In the genomic region with DNA sequence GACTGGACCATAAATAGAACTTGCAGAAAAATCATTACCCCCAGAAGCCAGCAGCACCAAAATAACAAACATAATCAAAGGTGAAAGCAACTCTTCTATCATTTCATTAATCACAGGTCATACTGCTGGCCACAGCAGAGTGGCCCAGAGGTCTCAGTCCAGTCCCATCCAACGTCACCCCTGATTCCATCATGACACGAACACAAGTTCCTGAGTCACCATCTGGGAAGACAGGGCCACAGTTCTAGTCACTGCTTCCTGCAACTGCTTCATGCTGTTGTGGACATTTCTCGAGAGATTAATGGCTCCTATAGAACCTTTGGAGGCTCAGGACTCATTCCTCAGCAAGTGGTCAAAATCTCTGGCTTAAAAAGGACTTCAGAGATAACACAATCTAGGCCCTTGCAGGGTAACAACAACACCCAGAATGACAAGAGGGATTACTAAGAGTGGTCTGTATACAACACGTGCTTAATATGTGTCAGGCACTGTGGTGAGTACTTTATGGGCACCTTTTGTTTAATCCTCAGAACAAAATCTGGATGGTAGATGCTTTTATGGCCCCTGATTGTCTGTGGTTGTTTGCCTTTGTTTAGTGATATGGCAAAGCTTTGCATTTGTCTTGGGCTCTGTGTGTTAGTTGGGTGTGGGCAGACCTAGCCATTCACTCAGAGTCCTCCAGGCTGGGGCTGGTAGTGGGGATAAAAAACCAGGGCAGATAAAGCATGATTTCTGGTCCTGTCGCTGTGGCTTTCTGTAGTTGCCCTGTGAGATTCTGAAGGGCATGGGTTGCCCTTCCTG, we compare ENCODE assay signal across 13 cellular contexts.
"Had no signal": no experiment of that assay in that cellular context is flagged by ENCODE, and none has a peak within 500 bp of the region (broad histone marks: within the 10 kb centered on the region; RNA-seq: fewer than 3 reads in every experiment).

No MANE protein-coding gene starts in this region.

- H3K4me1 ChIP-seq: esophagus squamous epithelium had no signal

- DNase-seq: activated CD4-positive, alpha-beta T cell treated with anti-CD3 and anti-CD28 coated beads, Interleukin-2, amount 10 ng/mL, durations not matched to agents 7 days and 5 days; activated naive CD4-positive, alpha-beta T cell treated with anti-CD3 and anti-CD28 coated beads, Interleukin-2, amount 50 U/mL, for 16 hours; esophagus squamous epithelium; hippocampal formation; stimulated activated CD4-positive, alpha-beta T cell treated with anti-CD3 and anti-CD28 coated beads, Interleukin-2, amount 100 ng/mL, for 24 hours; T-helper 9 cell had no signal

- H3K27ac Mint-ChIP-seq: activated CD4-positive, alpha-beta T cell treated with anti-CD3 and anti-CD28 coated beads, Interleukin-2, amount 10 ng/mL, durations not matched to agents 7 days and 5 days; activated T-helper 17 cell treated with anti-CD3 and anti-CD28 coated beads, Interleukin-2, amount 50 U/mL, for 72 hours; mesothelial cell of epicardium had no signal

- H3K27me3 ChIP-seq: cardiac muscle cell, esophagus squamous epithelium had no signal

- H3K36me3 ChIP-seq: cardiac muscle cell, esophagus squamous epithelium, thoracic aorta had no signal

- H3K27me3 Mint-ChIP-seq: activated CD4-positive, alpha-beta T cell treated with anti-CD3 and anti-CD28 coated beads, Interleukin-2, amount 10 ng/mL, durations not matched to agents 7 days and 5 days; activated T-helper 17 cell treated with anti-CD3 and anti-CD28 coated beads, Interleukin-2, amount 50 U/mL, for 72 hours had no signal

- H3K4me3 ChIP-seq: cardiac muscle cell, esophagus squamous epithelium, thoracic aorta had no signal

- H3K9me3 ChIP-seq: esophagus squamous epithelium, thoracic aorta had no signal

- H3K27ac ChIP-seq: cardiac muscle cell, esophagus squamous epithelium, thoracic aorta had no signal

- H3K9me3 Mint-ChIP-seq: activated CD4-positive, alpha-beta T cell treated with anti-CD3 and anti-CD28 coated beads, Interleukin-2, amount 10 ng/mL, durations not matched to agents 7 days and 5 days; activated T-helper 17 cell treated with anti-CD3 and anti-CD28 coated beads, Interleukin-2, amount 50 U/mL, for 72 hours; mesothelial cell of epicardium had no signal

- ATAC-seq: activated T-helper 17 cell treated with anti-CD3 and anti-CD28 coated beads, Interleukin-2, amount 50 U/mL, for 72 hours had no signal

- H3K4me3 Mint-ChIP-seq: activated CD4-positive, alpha-beta T cell treated with anti-CD3 and anti-CD28 coated beads, Interleukin-2, amount 10 ng/mL, durations not matched to agents 7 days and 5 days; activated T-helper 17 cell treated with anti-CD3 and anti-CD28 coated beads, Interleukin-2, amount 50 U/mL, for 72 hours; mesothelial cell of epicardium had no signal

- H3K36me3 Mint-ChIP-seq: mesothelial cell of epicardium had no signal

- FAIRE-seq: colon, endothelial cell of umbilical vein, urothelium cell line had no signal

- H3K4me1 Mint-ChIP-seq: activated T-helper 17 cell treated with anti-CD3 and anti-CD28 coated beads, Interleukin-2, amount 50 U/mL, for 72 hours; mesothelial cell of epicardium had no signal
